ENCODE assay signal across 1 cellular context in the genomic region with DNA sequence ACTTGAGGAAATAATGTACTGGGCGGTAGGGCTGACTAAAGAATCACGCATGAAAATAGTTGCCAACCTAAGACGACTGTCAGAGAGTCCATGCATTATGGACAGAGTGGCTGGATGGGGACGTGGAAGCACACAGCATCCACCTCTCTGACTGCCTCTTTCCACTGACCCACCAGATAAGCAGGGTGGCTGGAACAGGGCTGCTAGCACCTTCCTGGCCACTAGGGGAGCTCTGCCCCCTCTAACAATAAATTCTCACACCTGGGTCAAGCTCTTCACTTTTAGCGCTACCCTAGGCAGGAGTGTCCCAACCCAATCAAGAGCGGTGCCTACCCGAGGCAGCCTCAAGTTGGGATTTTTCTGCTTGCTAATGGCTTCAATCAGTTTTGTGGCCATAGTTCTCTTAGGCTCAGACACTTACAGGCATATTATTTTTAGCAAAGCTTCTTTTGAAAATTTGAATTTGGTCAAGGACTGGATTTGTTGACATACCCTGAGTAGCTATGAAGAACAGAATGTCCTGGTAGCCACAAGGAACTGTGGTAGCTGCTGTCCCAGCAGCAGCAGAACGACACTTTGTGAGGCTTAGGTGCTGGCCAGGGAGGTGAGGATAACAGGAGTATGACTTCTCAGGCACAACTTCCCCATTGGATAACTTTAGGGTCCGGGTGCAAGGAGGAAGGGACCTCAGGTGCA.
A peak's percentile ranks its signal among the peaks of the same experiment; 100 is the strongest.
TF ChIP-seq lines count a peak whose summit lies in the region.

No MANE protein-coding gene starts in this region.

TF ChIP-seq in HepG2, 621 proteins besides CTCF, POLR2A, EP300 and RAD21:
- TF ChIP-seq RXRB (CRISPR knock-in tag; IDR thresholded peaks at IDR 0.05; ENCODE audit: borderline replicate concordance), result peak; percentile 22; the same call in 1 of the 2 replicates
- TF ChIP-seq SMC3 (IDR thresholded peaks at IDR 0.05; ENCODE audit: low read length), result peak; percentile 80
- 0 out of 2 replicates have a peak, but pooled peaks have one; percentile 36 for TF ChIP-seq ZNF768 (CRISPR knock-in tag; IDR thresholded peaks at IDR 0.05)
- peak; percentile 61 for TF ChIP-seq STAG1 (CRISPR knock-in tag; IDR thresholded peaks at IDR 0.05)
- no peak for TF ChIP-seq LCORL (IDR thresholded peaks at IDR 0.05)
- peak; percentile 27; the same call in 1 of the 2 replicates for TF ChIP-seq LCORL (CRISPR knock-in tag; IDR thresholded peaks at IDR 0.05)
- no peak for TF ChIP-seq POLR2AphosphoS2 (IDR thresholded peaks at IDR 0.05; ENCODE audit: low read depth, low read length)
- no peak for TF ChIP-seq NFKBIZ (CRISPR knock-in tag; IDR thresholded peaks at IDR 0.05)
- TF ChIP-seq ZNF891 (CRISPR knock-in tag; IDR thresholded peaks at IDR 0.05), result no peak
- TF ChIP-seq ZNF274 (CRISPR knock-in tag; IDR thresholded peaks at IDR 0.05), result 0 out of 2 replicates have a peak, but pooled peaks have one; percentile 29
- peak; percentile 47; the same call in 1 of the 2 replicates for TF ChIP-seq KDM2A (CRISPR knock-in tag; IDR thresholded peaks at IDR 0.05; ENCODE audit: borderline replicate concordance, low read depth)
- no peak for TF ChIP-seq ZNF678 (CRISPR knock-in tag; IDR thresholded peaks at IDR 0.05)
- TF ChIP-seq IRF2 (CRISPR knock-in tag; IDR thresholded peaks at IDR 0.05), result 0 out of 2 replicates have a peak, but pooled peaks have one; percentile 41
- TF ChIP-seq NR2F6 (IDR thresholded peaks at IDR 0.05), result no peak
- TF ChIP-seq NR2F6 (CRISPR knock-in tag; IDR thresholded peaks at IDR 0.05), result no peak
- TF ChIP-seq ZNF563 (CRISPR knock-in tag; IDR thresholded peaks at IDR 0.05), result no peak
- peak; percentile 32; the same call in 1 of the 2 replicates for TF ChIP-seq TBX2 (CRISPR knock-in tag; IDR thresholded peaks at IDR 0.05; ENCODE audit: borderline replicate concordance)
- TF ChIP-seq REPIN1 (CRISPR knock-in tag; IDR thresholded peaks at IDR 0.05; ENCODE audit: borderline replicate concordance, low read depth), result 0 out of 2 replicates have a peak, but pooled peaks have one; percentile 50
- peak; percentile 75 for TF ChIP-seq XRCC5 (optimal IDR thresholded peaks at IDR 0.05; ENCODE audit: low read length)
- TF ChIP-seq GATAD2A (CRISPR knock-in tag; IDR thresholded peaks at IDR 0.05), result 0 out of 2 replicates have a peak, but pooled peaks have one; percentile 17
- TF ChIP-seq CHD4 (IDR thresholded peaks at IDR 0.05; ENCODE audit: borderline replicate concordance, low read length), result no peak
- TF ChIP-seq THAP11 (CRISPR knock-in tag; IDR thresholded peaks at IDR 0.05), result peak; percentile 62; the same call in 1 of the 2 replicates
- TF ChIP-seq FOXC1 (CRISPR knock-in tag; IDR thresholded peaks at IDR 0.05; ENCODE audit: borderline replicate concordance), result 0 out of 2 replicates have a peak, but pooled peaks have one; percentile 51
- TF ChIP-seq, protein P1, sequence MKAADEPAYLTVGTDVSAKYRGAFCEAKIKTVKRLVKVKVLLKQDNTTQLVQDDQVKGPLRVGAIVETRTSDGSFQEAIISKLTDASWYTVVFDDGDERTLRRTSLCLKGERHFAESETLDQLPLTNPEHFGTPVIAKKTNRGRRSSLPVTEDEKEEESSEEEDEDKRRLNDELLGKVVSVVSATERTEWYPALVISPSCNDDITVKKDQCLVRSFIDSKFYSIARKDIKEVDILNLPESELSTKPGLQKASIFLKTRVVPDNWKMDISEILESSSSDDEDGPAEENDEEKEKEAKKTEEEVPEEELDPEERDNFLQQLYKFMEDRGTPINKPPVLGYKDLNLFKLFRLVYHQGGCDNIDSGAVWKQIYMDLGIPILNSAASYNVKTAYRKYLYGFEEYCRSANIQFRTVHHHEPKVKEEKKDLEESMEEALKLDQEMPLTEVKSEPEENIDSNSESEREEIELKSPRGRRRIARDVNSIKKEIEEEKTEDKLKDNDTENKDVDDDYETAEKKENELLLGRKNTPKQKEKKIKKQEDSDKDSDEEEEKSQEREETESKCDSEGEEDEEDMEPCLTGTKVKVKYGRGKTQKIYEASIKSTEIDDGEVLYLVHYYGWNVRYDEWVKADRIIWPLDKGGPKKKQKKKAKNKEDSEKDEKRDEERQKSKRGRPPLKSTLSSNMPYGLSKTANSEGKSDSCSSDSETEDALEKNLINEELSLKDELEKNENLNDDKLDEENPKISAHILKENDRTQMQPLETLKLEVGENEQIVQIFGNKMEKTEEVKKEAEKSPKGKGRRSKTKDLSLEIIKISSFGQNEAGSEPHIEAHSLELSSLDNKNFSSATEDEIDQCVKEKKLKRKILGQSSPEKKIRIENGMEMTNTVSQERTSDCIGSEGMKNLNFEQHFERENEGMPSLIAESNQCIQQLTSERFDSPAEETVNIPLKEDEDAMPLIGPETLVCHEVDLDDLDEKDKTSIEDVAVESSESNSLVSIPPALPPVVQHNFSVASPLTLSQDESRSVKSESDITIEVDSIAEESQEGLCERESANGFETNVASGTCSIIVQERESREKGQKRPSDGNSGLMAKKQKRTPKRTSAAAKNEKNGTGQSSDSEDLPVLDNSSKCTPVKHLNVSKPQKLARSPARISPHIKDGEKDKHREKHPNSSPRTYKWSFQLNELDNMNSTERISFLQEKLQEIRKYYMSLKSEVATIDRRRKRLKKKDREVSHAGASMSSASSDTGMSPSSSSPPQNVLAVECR (CRISPR knock-in tag; IDR thresholded peaks at IDR 0.05; ENCODE audit: borderline replicate concordance), result peak; percentile 23; the same call in 1 of the 2 replicates
- no peak for TF ChIP-seq ELF3 (CRISPR knock-in tag; IDR thresholded peaks at IDR 0.05)
- TF ChIP-seq, protein P2, sequence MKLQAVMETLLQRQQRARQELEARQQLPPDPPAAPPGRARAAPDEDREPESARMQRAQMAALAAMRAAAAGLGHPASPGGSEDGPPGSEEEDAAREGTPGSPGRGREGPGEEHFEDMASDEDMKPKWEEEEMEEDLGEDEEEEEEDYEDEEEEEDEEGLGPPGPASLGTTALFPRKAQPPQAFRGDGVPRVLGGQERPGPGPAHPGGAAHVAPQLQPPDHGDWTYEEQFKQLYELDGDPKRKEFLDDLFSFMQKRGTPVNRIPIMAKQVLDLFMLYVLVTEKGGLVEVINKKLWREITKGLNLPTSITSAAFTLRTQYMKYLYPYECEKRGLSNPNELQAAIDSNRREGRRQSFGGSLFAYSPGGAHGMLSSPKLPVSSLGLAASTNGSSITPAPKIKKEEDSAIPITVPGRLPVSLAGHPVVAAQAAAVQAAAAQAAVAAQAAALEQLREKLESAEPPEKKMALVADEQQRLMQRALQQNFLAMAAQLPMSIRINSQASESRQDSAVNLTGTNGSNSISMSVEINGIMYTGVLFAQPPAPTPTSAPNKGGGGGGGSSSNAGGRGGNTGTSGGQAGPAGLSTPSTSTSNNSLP (IDR thresholded peaks at IDR 0.05; ENCODE audit: low read depth, low read length), result 0 out of 2 replicates have a peak, but pooled peaks have one; percentile 22
- TF ChIP-seq MIXL1 (CRISPR knock-in tag; IDR thresholded peaks at IDR 0.05), result no peak
- TF ChIP-seq PHF8 (CRISPR knock-in tag; IDR thresholded peaks at IDR 0.05), result 0 out of 2 replicates have a peak, but pooled peaks have one; percentile 23
- TF ChIP-seq KDM1A (CRISPR knock-in tag; IDR thresholded peaks at IDR 0.05), result no peak
- no peak for TF ChIP-seq ELF4 (CRISPR knock-in tag; IDR thresholded peaks at IDR 0.05; ENCODE audit: borderline replicate concordance)
- no peak for TF ChIP-seq ZFP62 (CRISPR knock-in tag; IDR thresholded peaks at IDR 0.05)
- peak; percentile 22; the same call in 1 of the 2 replicates for TF ChIP-seq ZNF788 (CRISPR knock-in tag; IDR thresholded peaks at IDR 0.05; ENCODE audit: borderline replicate concordance)
- peak; percentile 28; the same call in 1 of the 2 replicates for TF ChIP-seq SALL1 (CRISPR knock-in tag; IDR thresholded peaks at IDR 0.05)
- TF ChIP-seq, protein P3, sequence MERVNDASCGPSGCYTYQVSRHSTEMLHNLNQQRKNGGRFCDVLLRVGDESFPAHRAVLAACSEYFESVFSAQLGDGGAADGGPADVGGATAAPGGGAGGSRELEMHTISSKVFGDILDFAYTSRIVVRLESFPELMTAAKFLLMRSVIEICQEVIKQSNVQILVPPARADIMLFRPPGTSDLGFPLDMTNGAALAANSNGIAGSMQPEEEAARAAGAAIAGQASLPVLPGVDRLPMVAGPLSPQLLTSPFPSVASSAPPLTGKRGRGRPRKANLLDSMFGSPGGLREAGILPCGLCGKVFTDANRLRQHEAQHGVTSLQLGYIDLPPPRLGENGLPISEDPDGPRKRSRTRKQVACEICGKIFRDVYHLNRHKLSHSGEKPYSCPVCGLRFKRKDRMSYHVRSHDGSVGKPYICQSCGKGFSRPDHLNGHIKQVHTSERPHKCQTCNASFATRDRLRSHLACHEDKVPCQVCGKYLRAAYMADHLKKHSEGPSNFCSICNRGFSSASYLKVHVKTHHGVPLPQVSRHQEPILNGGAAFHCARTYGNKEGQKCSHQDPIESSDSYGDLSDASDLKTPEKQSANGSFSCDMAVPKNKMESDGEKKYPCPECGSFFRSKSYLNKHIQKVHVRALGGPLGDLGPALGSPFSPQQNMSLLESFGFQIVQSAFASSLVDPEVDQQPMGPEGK (CRISPR knock-in tag; IDR thresholded peaks at IDR 0.05), result peak; percentile 34; the same call in 1 of the 2 replicates
- TF ChIP-seq RBM22 (optimal IDR thresholded peaks at IDR 0.05; ENCODE audit: low read length), result peak; percentile 29
- TF ChIP-seq, protein P4, sequence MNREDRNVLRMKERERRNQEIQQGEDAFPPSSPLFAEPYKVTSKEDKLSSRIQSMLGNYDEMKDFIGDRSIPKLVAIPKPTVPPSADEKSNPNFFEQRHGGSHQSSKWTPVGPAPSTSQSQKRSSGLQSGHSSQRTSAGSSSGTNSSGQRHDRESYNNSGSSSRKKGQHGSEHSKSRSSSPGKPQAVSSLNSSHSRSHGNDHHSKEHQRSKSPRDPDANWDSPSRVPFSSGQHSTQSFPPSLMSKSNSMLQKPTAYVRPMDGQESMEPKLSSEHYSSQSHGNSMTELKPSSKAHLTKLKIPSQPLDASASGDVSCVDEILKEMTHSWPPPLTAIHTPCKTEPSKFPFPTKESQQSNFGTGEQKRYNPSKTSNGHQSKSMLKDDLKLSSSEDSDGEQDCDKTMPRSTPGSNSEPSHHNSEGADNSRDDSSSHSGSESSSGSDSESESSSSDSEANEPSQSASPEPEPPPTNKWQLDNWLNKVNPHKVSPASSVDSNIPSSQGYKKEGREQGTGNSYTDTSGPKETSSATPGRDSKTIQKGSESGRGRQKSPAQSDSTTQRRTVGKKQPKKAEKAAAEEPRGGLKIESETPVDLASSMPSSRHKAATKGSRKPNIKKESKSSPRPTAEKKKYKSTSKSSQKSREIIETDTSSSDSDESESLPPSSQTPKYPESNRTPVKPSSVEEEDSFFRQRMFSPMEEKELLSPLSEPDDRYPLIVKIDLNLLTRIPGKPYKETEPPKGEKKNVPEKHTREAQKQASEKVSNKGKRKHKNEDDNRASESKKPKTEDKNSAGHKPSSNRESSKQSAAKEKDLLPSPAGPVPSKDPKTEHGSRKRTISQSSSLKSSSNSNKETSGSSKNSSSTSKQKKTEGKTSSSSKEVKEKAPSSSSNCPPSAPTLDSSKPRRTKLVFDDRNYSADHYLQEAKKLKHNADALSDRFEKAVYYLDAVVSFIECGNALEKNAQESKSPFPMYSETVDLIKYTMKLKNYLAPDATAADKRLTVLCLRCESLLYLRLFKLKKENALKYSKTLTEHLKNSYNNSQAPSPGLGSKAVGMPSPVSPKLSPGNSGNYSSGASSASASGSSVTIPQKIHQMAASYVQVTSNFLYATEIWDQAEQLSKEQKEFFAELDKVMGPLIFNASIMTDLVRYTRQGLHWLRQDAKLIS (CRISPR knock-in tag; IDR thresholded peaks at IDR 0.05), result no peak
- no peak for TF ChIP-seq ZNF878 (CRISPR knock-in tag; IDR thresholded peaks at IDR 0.05)
- TF ChIP-seq REL (CRISPR knock-in tag; conservative IDR thresholded peaks at IDR 0.05), result no peak
- TF ChIP-seq HDAC6 (IDR thresholded peaks at IDR 0.05; ENCODE audit: low read depth, low read length), result no peak
- TF ChIP-seq, protein P5, sequence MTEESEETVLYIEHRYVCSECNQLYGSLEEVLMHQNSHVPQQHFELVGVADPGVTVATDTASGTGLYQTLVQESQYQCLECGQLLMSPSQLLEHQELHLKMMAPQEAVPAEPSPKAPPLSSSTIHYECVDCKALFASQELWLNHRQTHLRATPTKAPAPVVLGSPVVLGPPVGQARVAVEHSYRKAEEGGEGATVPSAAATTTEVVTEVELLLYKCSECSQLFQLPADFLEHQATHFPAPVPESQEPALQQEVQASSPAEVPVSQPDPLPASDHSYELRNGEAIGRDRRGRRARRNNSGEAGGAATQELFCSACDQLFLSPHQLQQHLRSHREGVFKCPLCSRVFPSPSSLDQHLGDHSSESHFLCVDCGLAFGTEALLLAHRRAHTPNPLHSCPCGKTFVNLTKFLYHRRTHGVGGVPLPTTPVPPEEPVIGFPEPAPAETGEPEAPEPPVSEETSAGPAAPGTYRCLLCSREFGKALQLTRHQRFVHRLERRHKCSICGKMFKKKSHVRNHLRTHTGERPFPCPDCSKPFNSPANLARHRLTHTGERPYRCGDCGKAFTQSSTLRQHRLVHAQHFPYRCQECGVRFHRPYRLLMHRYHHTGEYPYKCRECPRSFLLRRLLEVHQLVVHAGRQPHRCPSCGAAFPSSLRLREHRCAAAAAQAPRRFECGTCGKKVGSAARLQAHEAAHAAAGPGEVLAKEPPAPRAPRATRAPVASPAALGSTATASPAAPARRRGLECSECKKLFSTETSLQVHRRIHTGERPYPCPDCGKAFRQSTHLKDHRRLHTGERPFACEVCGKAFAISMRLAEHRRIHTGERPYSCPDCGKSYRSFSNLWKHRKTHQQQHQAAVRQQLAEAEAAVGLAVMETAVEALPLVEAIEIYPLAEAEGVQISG (CRISPR knock-in tag; IDR thresholded peaks at IDR 0.05), result 0 out of 2 replicates have a peak, but pooled peaks have one; percentile 39
- TF ChIP-seq ELF1 (CRISPR knock-in tag; IDR thresholded peaks at IDR 0.05), result 0 out of 2 replicates have a peak, but pooled peaks have one; percentile 15
- no peak for TF ChIP-seq ZNF562 (CRISPR knock-in tag; IDR thresholded peaks at IDR 0.05; ENCODE audit: borderline replicate concordance)
- TF ChIP-seq, protein P6, sequence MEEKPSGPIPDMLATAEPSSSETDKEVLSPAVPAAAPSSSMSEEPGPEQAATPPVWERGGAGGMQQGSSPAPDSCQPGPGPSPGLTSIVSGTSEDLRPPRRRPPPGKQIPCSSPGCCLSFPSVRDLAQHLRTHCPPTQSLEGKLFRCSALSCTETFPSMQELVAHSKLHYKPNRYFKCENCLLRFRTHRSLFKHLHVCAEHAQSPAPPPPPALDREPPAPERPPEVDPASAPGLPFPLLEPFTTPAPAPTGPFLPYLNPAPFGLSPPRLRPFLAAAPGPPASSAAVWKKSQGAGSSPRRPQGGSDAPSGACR (CRISPR knock-in tag; IDR thresholded peaks at IDR 0.05), result 0 out of 2 replicates have a peak, but pooled peaks have one; percentile 45
- no peak for TF ChIP-seq ZNF333 (CRISPR knock-in tag; IDR thresholded peaks at IDR 0.05; ENCODE audit: borderline replicate concordance)
- TF ChIP-seq, protein P7, sequence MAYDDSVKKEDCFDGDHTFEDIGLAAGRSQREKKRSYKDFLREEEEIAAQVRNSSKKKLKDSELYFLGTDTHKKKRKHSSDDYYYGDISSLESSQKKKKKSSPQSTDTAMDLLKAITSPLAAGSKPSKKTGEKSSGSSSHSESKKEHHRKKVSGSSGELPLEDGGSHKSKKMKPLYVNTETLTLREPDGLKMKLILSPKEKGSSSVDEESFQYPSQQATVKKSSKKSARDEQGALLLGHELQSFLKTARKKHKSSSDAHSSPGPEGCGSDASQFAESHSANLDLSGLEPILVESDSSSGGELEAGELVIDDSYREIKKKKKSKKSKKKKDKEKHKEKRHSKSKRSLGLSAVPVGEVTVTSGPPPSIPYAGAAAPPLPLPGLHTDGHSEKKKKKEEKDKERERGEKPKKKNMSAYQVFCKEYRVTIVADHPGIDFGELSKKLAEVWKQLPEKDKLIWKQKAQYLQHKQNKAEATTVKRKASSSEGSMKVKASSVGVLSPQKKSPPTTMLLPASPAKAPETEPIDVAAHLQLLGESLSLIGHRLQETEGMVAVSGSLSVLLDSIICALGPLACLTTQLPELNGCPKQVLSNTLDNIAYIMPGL (CRISPR knock-in tag; IDR thresholded peaks at IDR 0.05; ENCODE audit: borderline replicate concordance in 1 of 2, low read depth in 1 of 2), result peak in 1 of 2 experiments; percentile 52; a peak in 1 of 4 replicates
